ENCODE assay signal across 12 cellular contexts in genomic region chr2:20543579-20543887, GRCh38.
A peak's percentile ranks its signal among the peaks of the same experiment; 100 is the strongest.
DNase-seq lines count a peak whose midpoint lies in the region; ATAC-seq and TF ChIP-seq lines count a peak whose summit lies in the region.
"Had no signal": no experiment of that assay in that cellular context is flagged by ENCODE, and none has a peak within 500 bp of the region (broad histone marks: within the 10 kb centered on the region; RNA-seq: fewer than 3 reads in every experiment).

No MANE protein-coding gene starts in this region.

- H3K27me3 ChIP-seq in right atrium auricular region: no peaks in the 10 kb centered on the region
- no peaks in the 10 kb centered on the region for H3K27me3 ChIP-seq in muscle layer of colon (ENCODE audit: control insufficient read depth in 1 of 2, insufficient read depth in 2 of 2, low read length in 2 of 2)
- H3K27me3 ChIP-seq in smooth muscle cell (ENCODE audit: low read depth): no peaks in the 10 kb centered on the region
- H3K27me3 ChIP-seq: SJSA1 had no signal

- H3K79me2 ChIP-seq in smooth muscle cell (ENCODE audit: low read depth): no peaks in the 10 kb centered on the region

- H3K4me2 ChIP-seq in smooth muscle cell: peak overlapping the region; percentile 76

- peak; percentile 40 for ATAC-seq in Right ventricle myocardium inferior

- 28% methylated on average over 4 of the region's 4 CpGs for WGBS in smooth muscle cell (ENCODE audit: low lambda C conversion rate)

- no peak for TF ChIP-seq CTCF in right atrium auricular region (IDR thresholded peaks at IDR 0.05)
- TF ChIP-seq CTCF in smooth muscle cell (IDR thresholded peaks at IDR 0.05; ENCODE audit: borderline replicate concordance, insufficient read depth, poor library complexity, severe bottlenecking): no peak

- H3K27ac ChIP-seq in right atrium auricular region: no peak overlapping the region
- peak overlapping the region; percentile 63 for H3K27ac ChIP-seq in angular gyrus (ENCODE audit: low read depth, low read length)
- peak overlapping the region; percentile 38 for H3K27ac ChIP-seq in muscle layer of colon (ENCODE audit: low read depth, low read length)
- no peak overlapping the region for H3K27ac ChIP-seq in smooth muscle cell (ENCODE audit: low read depth)
- H3K27ac ChIP-seq: SJSA1 had no signal

- H3K9me3 ChIP-seq in right atrium auricular region (peaks cover 0 to 5% of the 10 kb centered on the region in 2 donors), muscle layer of colon (ENCODE audit: low read length) (no peaks in the 10 kb centered on the region), smooth muscle cell (replicated peaks; ENCODE audit: low read depth) (no peaks in the 10 kb centered on the region)

- H3F3A ChIP-seq in smooth muscle cell (ENCODE audit: low read depth): no peaks in the 10 kb centered on the region

- DNase-seq in Right ventricle myocardium inferior (ENCODE audit: missing footprints) (no peak), right atrium auricular region (ENCODE audit: low spot score) (no peak), smooth muscle cell (lab: John Stamatoyannopoulos, UW; ENCODE audit: unreplicated experiment) (no peak), NCI-H1092 (lab: John Stamatoyannopoulos, UW) (no peak), NCI-H345 treated with DMSO at 0.1 percent for 48 hours (lab: John Stamatoyannopoulos, UW; ENCODE audit: unreplicated experiment) (no peak)
- no peak for DNase-seq in activated naive CD4-positive, alpha-beta T cell treated with Interleukin-2 at 50 U/mL for 16 hours
- DNase-seq: HFFc6; NCI-H226; stimulated activated CD4-positive, alpha-beta T cell treated with anti-CD3 and anti-CD28 coated beads, Interleukin-2, amount 100 ng/mL, for 48 hours had no signal

- no peak overlapping the region for H2AFZ ChIP-seq in smooth muscle cell (ENCODE audit: low read depth)

- intact Hi-C loops in Right ventricle myocardium inferior (cut with DNase I): no loop called here

- H4K20me1 ChIP-seq in smooth muscle cell (ENCODE audit: low read depth): no peaks in the 10 kb centered on the region

- H3K4me3 ChIP-seq in right atrium auricular region: no peak overlapping the region
- H3K4me3 ChIP-seq in muscle layer of colon (ENCODE audit: low read depth in 1 of 2, low read length in 2 of 2): no peak overlapping the region
- no peak overlapping the region for H3K4me3 ChIP-seq in smooth muscle cell
- H3K4me3 ChIP-seq: SJSA1 had no signal

- H3K36me3 ChIP-seq in right atrium auricular region (no peaks in the 10 kb centered on the region), muscle layer of colon (ENCODE audit: insufficient read depth, low read length) (no peaks in the 10 kb centered on the region), smooth muscle cell (ENCODE audit: low read depth) (no peaks in the 10 kb centered on the region)
- H3K36me3 ChIP-seq: SJSA1 had no signal

- peaks cover 0 to 18% of the 10 kb centered on the region in 2 donors for H3K4me1 ChIP-seq in right atrium auricular region
- peaks cover 17% of the 10 kb centered on the region for H3K4me1 ChIP-seq in muscle layer of colon (ENCODE audit: insufficient read depth, low read length)
- no peaks in the 10 kb centered on the region for H3K4me1 ChIP-seq in smooth muscle cell (ENCODE audit: low read depth)

- no peak overlapping the region for H3K9ac ChIP-seq in muscle layer of colon (ENCODE audit: low read length)
- H3K9ac ChIP-seq in smooth muscle cell (ENCODE audit: low read depth): no peak overlapping the region

Comparison
In these comparisons a context has a peak if more than half of its experiments do, and no peak if none do; other contexts are left out.
1. H3K27ac ChIP-seq: peak in angular gyrus (single experiment) and muscle layer of colon (single experiment); none in right atrium auricular region (0 of 2) and smooth muscle cell (single experiment).